Comparison of ENCODE assay signal across 18 cellular contexts in the genomic region with DNA sequence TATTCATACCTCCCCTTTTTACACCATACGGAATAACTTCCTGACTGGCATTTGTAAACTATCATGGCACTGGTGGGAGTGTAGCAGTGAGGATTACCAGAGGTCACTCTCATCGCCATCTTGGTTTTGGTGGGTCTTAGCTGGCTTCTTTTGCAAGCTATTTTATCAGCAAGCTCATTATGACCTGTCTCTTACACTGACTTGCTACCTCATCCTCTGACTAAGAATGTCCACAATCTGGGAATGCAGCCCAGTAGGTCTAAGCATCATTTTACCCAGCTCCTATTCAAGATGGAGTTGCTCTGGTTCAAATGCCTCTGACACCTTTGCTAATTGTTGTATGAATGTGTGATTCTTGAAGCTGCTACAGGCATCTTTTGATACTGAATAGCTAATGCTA.
DNase-seq lines count a peak whose midpoint lies in the region; ATAC-seq, FAIRE-seq and TF ChIP-seq lines count a peak whose summit lies in the region.
"Had no signal": no experiment of that assay in that cellular context is flagged by ENCODE, and none has a peak within 500 bp of the region (broad histone marks: within the 10 kb centered on the region; RNA-seq: fewer than 3 reads in every experiment).

No MANE protein-coding gene starts in this region.

- H3K9me3 ChIP-seq in MG63 (no peaks in the 10 kb centered on the region), pancreas (no peaks in the 10 kb centered on the region)

- in situ Hi-C loops in astrocyte of the cerebellum (cut with HindIII; ENCODE audit: low sequenced_read_pairs) = no loop called here

- TF ChIP-seq POLR2A in lower leg skin (IDR thresholded peaks at IDR 0.05) = no peak

- no peak for TF ChIP-seq CTCF in astrocyte of the cerebellum (IDR thresholded peaks at IDR 0.05; ENCODE audit: low read depth, low read length, missing control alignments)
- no peak for TF ChIP-seq CTCF in epithelial cell of esophagus (IDR thresholded peaks at IDR 0.05; ENCODE audit: insufficient read depth, low read depth, low read length, missing control alignments)
- TF ChIP-seq CTCF in pancreas (IDR thresholded peaks at IDR 0.05) = no peak
- TF ChIP-seq CTCF in lower leg skin (IDR thresholded peaks at IDR 0.05) = no peak

- intact Hi-C loops in pancreas (cut with DNase I) (no loop called here), lower leg skin (cut with DNase I; ENCODE audit: low total_unique reads) (no loop called here)

- DNase-seq in Daoy (ENCODE audit: low read depth) (peak; percentile 1), MG63 (peak; percentile 1), astrocyte of the cerebellum (ENCODE audit: low read depth) (peak; percentile 0), epithelial cell of esophagus (ENCODE audit: low read depth) (peak; percentile 41), pancreas (no peak), hypothalamus (lab: John Stamatoyannopoulos, UW) (no peak), lower leg skin (ENCODE audit: low spot score in 2 of 2) (no peak)
- DNase-seq in activated effector memory CD4-positive, alpha-beta T cell treated with anti-CD3 and anti-CD28 coated beads, Interleukin-2, amount 50 U/mL, for 16 hours = no peak
- DNase-seq: C1 segment of cervical spinal cord; Calu3; CD4-positive, alpha-beta T cell; DMS 273 treated with DMSO at 0.1 percent for 48 hours; GM23248; H7; IMR-90 had no signal

- H3K36me3 ChIP-seq in MG63 (no peaks in the 10 kb centered on the region), pancreas (no peaks in the 10 kb centered on the region)

- FAIRE-seq in pancreas (lab: Jason Lieb, UNC) = no peak
- FAIRE-seq: G401.6, GM12891 had no signal

- 30 to 69% methylated on average over 2 of the region's 2 CpGs for WGBS in pancreas, 2 donors
- 81 to 90% methylated on average over 2 of the region's 2 CpGs for WGBS in lower leg skin, 2 donors

- H3K4me1 ChIP-seq in pancreas = no peaks in the 10 kb centered on the region

- H3K27me3 ChIP-seq in MG63 (no peaks in the 10 kb centered on the region), pancreas (no peaks in the 10 kb centered on the region)

- ATAC-seq in pancreas = no peak

- H3K27ac ChIP-seq in pancreas = no peak overlapping the region
- H3K27ac ChIP-seq: GM23248, HL-60 had no signal

- no peak overlapping the region for H3K4me3 ChIP-seq in MG63
- no peak overlapping the region for H3K4me3 ChIP-seq in astrocyte of the cerebellum (ENCODE audit: low read depth, low read length)
- no peak overlapping the region for H3K4me3 ChIP-seq in epithelial cell of esophagus (ENCODE audit: low read length)
- no peak overlapping the region for H3K4me3 ChIP-seq in pancreas
- H3K4me3 ChIP-seq in lower leg skin (ENCODE audit: low read depth, poor library complexity, severe bottlenecking) = no peak overlapping the region
- H3K4me3 ChIP-seq: GM23248 had no signal

Comparison
In these comparisons a context has a peak if more than half of its experiments do, and no peak if none do; other contexts are left out.
1. DNase-seq: peak in Daoy (single experiment), MG63 (single experiment), astrocyte of the cerebellum (single experiment) and epithelial cell of esophagus (single experiment); none in pancreas (0 of 6), hypothalamus (0 of 51), lower leg skin (0 of 2) and activated effector memory CD4-positive, alpha-beta T cell treated with anti-CD3 and anti-CD28 coated beads, Interleukin-2, amount 50 U/mL, for 16 hours (single experiment).